8 cellular contexts compared by ENCODE assay signal in the genomic region with DNA sequence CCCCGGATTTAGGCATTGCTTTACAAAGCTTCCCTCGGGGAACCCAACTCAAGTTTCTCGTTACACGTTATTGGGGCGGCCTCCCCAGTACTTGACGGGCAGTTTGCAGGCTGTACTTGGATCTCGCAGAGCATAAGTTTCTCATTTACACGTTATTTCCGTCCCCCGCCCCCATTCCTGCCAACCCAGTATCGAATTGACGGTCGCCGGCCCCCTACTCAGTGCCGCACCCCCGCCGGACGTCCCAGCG.
A peak's percentile ranks its signal among the peaks of the same experiment; 100 is the strongest.
DNase-seq lines count a peak whose midpoint lies in the region; ATAC-seq and TF ChIP-seq lines count a peak whose summit lies in the region.

No MANE protein-coding gene starts in this region.

- DNase-seq in fibroblast of mammary gland (ENCODE audit: low read depth) (no peak), retinal pigment epithelial cell (ENCODE audit: low read depth) (no peak), NCI-H510A treated with DMSO at 0.1 percent for 48 hours (lab: John Stamatoyannopoulos, UW) (no peak), globus pallidus (ENCODE audit: low spot score) (no peak), NCI-H345 treated with DMSO at 0.1 percent for 48 hours (lab: John Stamatoyannopoulos, UW; ENCODE audit: unreplicated experiment) (no peak), NAMALWA (ENCODE audit: low spot score) (no peak)

- peak; percentile 7 for ATAC-seq in GM18520 (IDR thresholded peaks at IDR 0.05; ENCODE audit: unreplicated experiment)
- ATAC-seq in SK-N-SH treated with all-trans-retinoic acid at 6 μM for 48 hours = peak; percentile 0; the same call in 1 of the 3 replicates

- TF ChIP-seq CTCF in fibroblast of mammary gland (conservative IDR thresholded peaks at IDR 0.05; ENCODE audit: control insufficient read depth, insufficient read depth, low read depth, low read length) = no peak
- no peak for TF ChIP-seq CTCF in retinal pigment epithelial cell (conservative IDR thresholded peaks at IDR 0.05; ENCODE audit: low read depth, low read length)

- peak overlapping the region; percentile 83 for H3K4me3 ChIP-seq in fibroblast of mammary gland (ENCODE audit: control insufficient read depth, low read depth, low read length)
- peak overlapping the region; percentile 85 for H3K4me3 ChIP-seq in retinal pigment epithelial cell (ENCODE audit: low read length)

TF ChIP-seq in SK-N-SH treated with all-trans-retinoic acid at 6 μM for 48 hours, 23 proteins besides CTCF, POLR2A, EP300 and RAD21:
- TF ChIP-seq ESRRG (CRISPR knock-in tag; IDR thresholded peaks at IDR 0.05) (no peak), PPARA (CRISPR knock-in tag; IDR thresholded peaks at IDR 0.05; ENCODE audit: borderline replicate concordance) (no peak), SNAI2 (CRISPR knock-in tag; IDR thresholded peaks at IDR 0.05) (no peak), ZNF565 (CRISPR knock-in tag; conservative IDR thresholded peaks at IDR 0.05; ENCODE audit: low read depth) (no peak), ISL1 (CRISPR knock-in tag; IDR thresholded peaks at IDR 0.05) (no peak), RARB (CRISPR knock-in tag; IDR thresholded peaks at IDR 0.05) (no peak), ZFP30 (CRISPR knock-in tag; IDR thresholded peaks at IDR 0.05) (no peak), ZNF70 (CRISPR knock-in tag; IDR thresholded peaks at IDR 0.05) (no peak), GLIS3 (CRISPR knock-in tag; IDR thresholded peaks at IDR 0.05) (no peak), ZFP3 (CRISPR knock-in tag; IDR thresholded peaks at IDR 0.05) (no peak), TCF4 (CRISPR knock-in tag; IDR thresholded peaks at IDR 0.05; ENCODE audit: borderline replicate concordance) (no peak), ZNF8 (CRISPR knock-in tag; IDR thresholded peaks at IDR 0.05) (no peak)
- TF ChIP-seq, protein P1, sequence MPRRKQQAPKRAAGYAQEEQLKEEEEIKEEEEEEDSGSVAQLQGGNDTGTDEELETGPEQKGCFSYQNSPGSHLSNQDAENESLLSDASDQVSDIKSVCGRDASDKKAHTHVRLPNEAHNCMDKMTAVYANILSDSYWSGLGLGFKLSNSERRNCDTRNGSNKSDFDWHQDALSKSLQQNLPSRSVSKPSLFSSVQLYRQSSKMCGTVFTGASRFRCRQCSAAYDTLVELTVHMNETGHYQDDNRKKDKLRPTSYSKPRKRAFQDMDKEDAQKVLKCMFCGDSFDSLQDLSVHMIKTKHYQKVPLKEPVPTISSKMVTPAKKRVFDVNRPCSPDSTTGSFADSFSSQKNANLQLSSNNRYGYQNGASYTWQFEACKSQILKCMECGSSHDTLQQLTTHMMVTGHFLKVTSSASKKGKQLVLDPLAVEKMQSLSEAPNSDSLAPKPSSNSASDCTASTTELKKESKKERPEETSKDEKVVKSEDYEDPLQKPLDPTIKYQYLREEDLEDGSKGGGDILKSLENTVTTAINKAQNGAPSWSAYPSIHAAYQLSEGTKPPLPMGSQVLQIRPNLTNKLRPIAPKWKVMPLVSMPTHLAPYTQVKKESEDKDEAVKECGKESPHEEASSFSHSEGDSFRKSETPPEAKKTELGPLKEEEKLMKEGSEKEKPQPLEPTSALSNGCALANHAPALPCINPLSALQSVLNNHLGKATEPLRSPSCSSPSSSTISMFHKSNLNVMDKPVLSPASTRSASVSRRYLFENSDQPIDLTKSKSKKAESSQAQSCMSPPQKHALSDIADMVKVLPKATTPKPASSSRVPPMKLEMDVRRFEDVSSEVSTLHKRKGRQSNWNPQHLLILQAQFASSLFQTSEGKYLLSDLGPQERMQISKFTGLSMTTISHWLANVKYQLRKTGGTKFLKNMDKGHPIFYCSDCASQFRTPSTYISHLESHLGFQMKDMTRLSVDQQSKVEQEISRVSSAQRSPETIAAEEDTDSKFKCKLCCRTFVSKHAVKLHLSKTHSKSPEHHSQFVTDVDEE (CRISPR knock-in tag; IDR thresholded peaks at IDR 0.05) = no peak
- TF ChIP-seq, protein P2, sequence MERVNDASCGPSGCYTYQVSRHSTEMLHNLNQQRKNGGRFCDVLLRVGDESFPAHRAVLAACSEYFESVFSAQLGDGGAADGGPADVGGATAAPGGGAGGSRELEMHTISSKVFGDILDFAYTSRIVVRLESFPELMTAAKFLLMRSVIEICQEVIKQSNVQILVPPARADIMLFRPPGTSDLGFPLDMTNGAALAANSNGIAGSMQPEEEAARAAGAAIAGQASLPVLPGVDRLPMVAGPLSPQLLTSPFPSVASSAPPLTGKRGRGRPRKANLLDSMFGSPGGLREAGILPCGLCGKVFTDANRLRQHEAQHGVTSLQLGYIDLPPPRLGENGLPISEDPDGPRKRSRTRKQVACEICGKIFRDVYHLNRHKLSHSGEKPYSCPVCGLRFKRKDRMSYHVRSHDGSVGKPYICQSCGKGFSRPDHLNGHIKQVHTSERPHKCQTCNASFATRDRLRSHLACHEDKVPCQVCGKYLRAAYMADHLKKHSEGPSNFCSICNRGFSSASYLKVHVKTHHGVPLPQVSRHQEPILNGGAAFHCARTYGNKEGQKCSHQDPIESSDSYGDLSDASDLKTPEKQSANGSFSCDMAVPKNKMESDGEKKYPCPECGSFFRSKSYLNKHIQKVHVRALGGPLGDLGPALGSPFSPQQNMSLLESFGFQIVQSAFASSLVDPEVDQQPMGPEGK (CRISPR knock-in tag; IDR thresholded peaks at IDR 0.05; ENCODE audit: borderline replicate concordance) = no peak
- TF ChIP-seq, protein P3, sequence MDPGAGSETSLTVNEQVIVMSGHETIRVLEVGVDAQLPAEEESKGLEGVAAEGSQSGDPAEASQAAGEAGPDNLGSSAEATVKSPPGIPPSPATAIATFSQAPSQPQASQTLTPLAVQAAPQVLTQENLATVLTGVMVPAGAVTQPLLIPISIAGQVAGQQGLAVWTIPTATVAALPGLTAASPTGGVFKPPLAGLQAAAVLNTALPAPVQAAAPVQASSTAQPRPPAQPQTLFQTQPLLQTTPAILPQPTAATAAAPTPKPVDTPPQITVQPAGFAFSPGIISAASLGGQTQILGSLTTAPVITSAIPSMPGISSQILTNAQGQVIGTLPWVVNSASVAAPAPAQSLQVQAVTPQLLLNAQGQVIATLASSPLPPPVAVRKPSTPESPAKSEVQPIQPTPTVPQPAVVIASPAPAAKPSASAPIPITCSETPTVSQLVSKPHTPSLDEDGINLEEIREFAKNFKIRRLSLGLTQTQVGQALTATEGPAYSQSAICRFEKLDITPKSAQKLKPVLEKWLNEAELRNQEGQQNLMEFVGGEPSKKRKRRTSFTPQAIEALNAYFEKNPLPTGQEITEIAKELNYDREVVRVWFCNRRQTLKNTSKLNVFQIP (CRISPR knock-in tag; IDR thresholded peaks at IDR 0.05; ENCODE audit: borderline replicate concordance, low read depth) = no peak
- TF ChIP-seq, protein P4, sequence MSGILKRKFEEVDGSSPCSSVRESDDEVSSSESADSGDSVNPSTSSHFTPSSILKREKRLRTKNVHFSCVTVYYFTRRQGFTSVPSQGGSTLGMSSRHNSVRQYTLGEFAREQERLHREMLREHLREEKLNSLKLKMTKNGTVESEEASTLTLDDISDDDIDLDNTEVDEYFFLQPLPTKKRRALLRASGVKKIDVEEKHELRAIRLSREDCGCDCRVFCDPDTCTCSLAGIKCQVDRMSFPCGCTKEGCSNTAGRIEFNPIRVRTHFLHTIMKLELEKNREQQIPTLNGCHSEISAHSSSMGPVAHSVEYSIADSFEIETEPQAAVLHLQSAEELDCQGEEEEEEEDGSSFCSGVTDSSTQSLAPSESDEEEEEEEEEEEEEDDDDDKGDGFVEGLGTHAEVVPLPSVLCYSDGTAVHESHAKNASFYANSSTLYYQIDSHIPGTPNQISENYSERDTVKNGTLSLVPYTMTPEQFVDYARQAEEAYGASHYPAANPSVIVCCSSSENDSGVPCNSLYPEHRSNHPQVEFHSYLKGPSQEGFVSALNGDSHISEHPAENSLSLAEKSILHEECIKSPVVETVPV (CRISPR knock-in tag; IDR thresholded peaks at IDR 0.05) = no peak
